ENCODE assay signal across 9 cellular contexts in genomic region chr22:43104056-43104625, GRCh38. TPM values are rescaled to one million over a fixed set of nuclear protein-coding genes. Genes with fewer than 3 reads are reported as not detected.
DNase-seq lines count a peak whose midpoint lies in the region; ATAC-seq and TF ChIP-seq lines count a peak whose summit lies in the region.
"Not testable (repeated sequence)": the region's sequence is repeated elsewhere in the genome, so short reads cannot be mapped to it uniquely, and the experiment has no call there.
"Had no signal": no experiment of that assay in that cellular context is flagged by ENCODE, and none has a peak within 500 bp of the region (broad histone marks: within the 10 kb centered on the region; RNA-seq: fewer than 3 reads in every experiment).

No MANE protein-coding gene starts in this region.

- peak overlapping the region; percentile 31 to 51 for H3K4me3 Mint-ChIP-seq in activated T-cell treated with anti-CD3 and anti-CD28 coated beads, Interleukin-2, amount 50 U/mL, for 72 hours

- in situ Hi-C loops in HAP-1 (cut with MboI; ENCODE audit: low sequenced_read_pairs), result not testable (repeated sequence)

- peak overlapping the region; percentile 38 for H3K27ac ChIP-seq in ectodermal cell (ENCODE audit: insufficient read depth, low read depth, low read length, poor library complexity, severe bottlenecking)
- H3K27ac ChIP-seq in trophoblast cell (ENCODE audit: low read depth, low read length), result peak overlapping the region; percentile 16

- H3K9me3 ChIP-seq in BE2C; HAP-1; ectodermal cell (ENCODE audit: control insufficient read depth, low read length); trophoblast cell (ENCODE audit: insufficient read depth, low read depth, low read length): not testable (repeated sequence)

- H2AK5ac ChIP-seq in trophoblast cell (ENCODE audit: low read length), result not testable (repeated sequence)

- not testable (repeated sequence) for H4K8ac ChIP-seq in trophoblast cell (ENCODE audit: low read depth, low read length)

- peak overlapping the region; percentile 19 for H3K27ac Mint-ChIP-seq in activated T-cell treated with anti-CD3 and anti-CD28 coated beads, Interleukin-2, amount 50 U/mL, for 72 hours

- not testable (repeated sequence) for H3K27me3 Mint-ChIP-seq in activated T-cell treated with anti-CD3 and anti-CD28 coated beads, Interleukin-2, amount 50 U/mL, for 72 hours (ENCODE audit: low read depth)

- H3K4me1 Mint-ChIP-seq in activated T-cell treated with anti-CD3 and anti-CD28 coated beads, Interleukin-2, amount 50 U/mL, for 72 hours (ENCODE audit: low read depth), result peaks cover 29% of the 10 kb centered on the region

- not testable (repeated sequence) for H3K36me3 ChIP-seq in BE2C; HAP-1 (replicated peaks); ectodermal cell (ENCODE audit: control insufficient read depth, insufficient read depth, low read length); trophoblast cell (ENCODE audit: control insufficient read depth in 1 of 2, insufficient read depth in 2 of 2, low read length in 2 of 2)

- peak; percentile 76 to 77 for ATAC-seq in activated T-cell treated with anti-CD3 and anti-CD28 coated beads, Interleukin-2, amount 50 U/mL, for 72 hours (replicated peaks in 1 of 2)
- ATAC-seq in left lobe of liver, result peak; percentile 42

- H3K9ac ChIP-seq in trophoblast cell (ENCODE audit: low read length), result not testable (repeated sequence)

- not testable (repeated sequence) for H3K4me3 ChIP-seq in BE2C (ENCODE audit: low read depth, low read length); HAP-1; ectodermal cell (ENCODE audit: insufficient read depth, low read depth, low read length); trophoblast cell (ENCODE audit: low read depth, low read length)

- peak overlapping the region; percentile 7 for H3K4me2 ChIP-seq in trophoblast cell (ENCODE audit: low read length)

- H3K79me2 ChIP-seq in trophoblast cell (ENCODE audit: control insufficient read depth, insufficient read depth, low read length, poor library complexity), result not testable (repeated sequence)

- not testable (repeated sequence) for H4K12ac ChIP-seq in trophoblast cell (ENCODE audit: low read depth, low read length)

- not testable (repeated sequence) for H3K18ac ChIP-seq in trophoblast cell (ENCODE audit: low read length)

- H3K27me3 ChIP-seq in BE2C; HAP-1 (ENCODE audit: low read depth); ectodermal cell (ENCODE audit: control insufficient read depth, insufficient read depth, low read length, poor library complexity, severe bottlenecking); trophoblast cell (ENCODE audit: insufficient read depth, low read length): not testable (repeated sequence)

- not testable (repeated sequence) for H3K23ac ChIP-seq in trophoblast cell (ENCODE audit: low read length)

- DNase-seq in BE2C (peak; percentile 59), HAP-1 (ENCODE audit: low spot score in 2 of 2) (peak; percentile 40 to 62), NCI-H2227 (lab: John Stamatoyannopoulos, UW; ENCODE audit: unreplicated experiment) (peak; percentile 25), T1000 (lab: John Stamatoyannopoulos, UW) (peak; percentile 5)
- DNase-seq in activated T-cell treated with anti-CD3 and anti-CD28 coated beads, Interleukin-2, amount 50 U/mL, for 72 hours, result peak; percentile 28 to 31
- DNase-seq in left lobe of liver (ENCODE audit: low spot score); trophoblast cell: not testable (repeated sequence)

- not testable (repeated sequence) for H2BK12ac ChIP-seq in trophoblast cell (ENCODE audit: low read length)

- H2AFZ ChIP-seq in trophoblast cell (ENCODE audit: insufficient read depth, low read length, poor library complexity), result not testable (repeated sequence)

- not testable (repeated sequence) for H3K4ac ChIP-seq in trophoblast cell (ENCODE audit: low read depth, low read length)

- H2BK5ac ChIP-seq in trophoblast cell (ENCODE audit: low read depth, low read length, poor library complexity), result not testable (repeated sequence)

- 66 to 72% methylated on average over 15 of the region's 15 CpGs for WGBS in ectodermal cell, 2 experiments
- WGBS in trophoblast cell (ENCODE audit: extremely low coverage, insufficient coverage, insufficient read length), result no CpG with 5 or more reads among the region's 15 CpGs

- not testable (repeated sequence) for H4K91ac ChIP-seq in trophoblast cell (ENCODE audit: low read depth, low read length)

- not testable (repeated sequence) for H3K36me3 Mint-ChIP-seq in activated T-cell treated with anti-CD3 and anti-CD28 coated beads, Interleukin-2, amount 50 U/mL, for 72 hours (ENCODE audit: insufficient read depth in 2 of 2)

- H3K14ac ChIP-seq in trophoblast cell (ENCODE audit: low read length), result not testable (repeated sequence)

- not testable (repeated sequence) for TF ChIP-seq CTCF in BE2C (IDR thresholded peaks at IDR 0.05; ENCODE audit: low read depth, low read length)

- not testable (repeated sequence) for H3K9me3 Mint-ChIP-seq in activated T-cell treated with anti-CD3 and anti-CD28 coated beads, Interleukin-2, amount 50 U/mL, for 72 hours

- not testable (repeated sequence) for H3K79me1 ChIP-seq in trophoblast cell (ENCODE audit: low read length)

- H3K4me1 ChIP-seq in BE2C (peaks cover 10% of the 10 kb centered on the region), ectodermal cell (ENCODE audit: control insufficient read depth, insufficient read depth, low read length) (peaks cover 10% of the 10 kb centered on the region), trophoblast cell (ENCODE audit: control insufficient read depth in 1 of 2, insufficient read depth in 2 of 2, low read length in 2 of 2) (peaks cover 17 to 20% of the 10 kb centered on the region in 2 experiments)
- not testable (repeated sequence) for H3K4me1 ChIP-seq in HAP-1

- not testable (repeated sequence) for H2BK120ac ChIP-seq in trophoblast cell (ENCODE audit: insufficient read depth, low read length, poor library complexity)

RNA-seq across cellular contexts. Expression of gene BIK, which starts 6.4 kb away (rescaled TPM):
- polyA plus RNA-seq in BE2C (2012; ENCODE audit: insufficient read depth, insufficient read length, low read depth), result 1.7 TPM
- 1 to 10 TPM; 3.2 to 5.0 TPM for total RNA-seq in activated T-cell treated with anti-CD3 and anti-CD28 coated beads, Interleukin-2, amount 50 U/mL, for 72 hours
- 0.76 TPM for polyA plus RNA-seq in ectodermal cell (2013, experiment 1 of 4)
- polyA plus RNA-seq in ectodermal cell (2013, experiment 2 of 4), result 1.6 TPM
- 1.9 TPM for polyA plus RNA-seq in ectodermal cell (2013, experiment 3 of 4)
- 2.6 TPM for polyA plus RNA-seq in ectodermal cell (2013, experiment 4 of 4)
- 0.25 TPM for total RNA-seq in left lobe of liver
- 2.7 and 3.0 TPM in 2 replicates for polyA plus RNA-seq in trophoblast cell (2013)
- total RNA-seq: LHCN-M2 had no signal

RNA-seq across cellular contexts. Expression of gene TTLL1, which starts 14.9 kb away (rescaled TPM):
- 12.1 TPM for polyA plus RNA-seq in BE2C (2012; ENCODE audit: insufficient read depth, insufficient read length, low read depth)
- total RNA-seq in activated T-cell treated with anti-CD3 and anti-CD28 coated beads, Interleukin-2, amount 50 U/mL, for 72 hours, result 10 to 100 TPM; 11.0 to 11.7 TPM
- polyA plus RNA-seq in ectodermal cell (2013, experiment 1 of 4), result 23.6 TPM
- 21.5 TPM for polyA plus RNA-seq in ectodermal cell (2013, experiment 2 of 4)
- polyA plus RNA-seq in ectodermal cell (2013, experiment 3 of 4), result 22.0 TPM
- 24.8 TPM for polyA plus RNA-seq in ectodermal cell (2013, experiment 4 of 4)
- total RNA-seq in left lobe of liver, result 0.65 TPM
- polyA plus RNA-seq in trophoblast cell (2013), result 8.0 and 8.4 TPM in 2 replicates

RNA-seq across cellular contexts. Expression of gene MCAT, which starts 39.1 kb away (rescaled TPM):
- 83.2 TPM for polyA plus RNA-seq in BE2C (2012; ENCODE audit: insufficient read depth, insufficient read length, low read depth)
- 1 to 10 TPM; 6.7 to 9.7 TPM for total RNA-seq in activated T-cell treated with anti-CD3 and anti-CD28 coated beads, Interleukin-2, amount 50 U/mL, for 72 hours
- 15.1 TPM for polyA plus RNA-seq in ectodermal cell (2013, experiment 1 of 4)
- polyA plus RNA-seq in ectodermal cell (2013, experiment 2 of 4), result 18.1 TPM
- polyA plus RNA-seq in ectodermal cell (2013, experiment 3 of 4), result 14.7 TPM
- polyA plus RNA-seq in ectodermal cell (2013, experiment 4 of 4), result 17.1 TPM
- total RNA-seq in left lobe of liver, result 13.6 TPM
- 10.1 and 11.0 TPM in 2 replicates for polyA plus RNA-seq in trophoblast cell (2013)

RNA-seq across cellular contexts. Expression of gene TSPO, which starts 47.2 kb away (rescaled TPM):
- 153 TPM for polyA plus RNA-seq in BE2C (2012; ENCODE audit: insufficient read depth, insufficient read length, low read depth)
- total RNA-seq in activated T-cell treated with anti-CD3 and anti-CD28 coated beads, Interleukin-2, amount 50 U/mL, for 72 hours, result 10 to 100 TPM; 61.5 to 93.8 TPM
- 10.1 TPM for polyA plus RNA-seq in ectodermal cell (2013, experiment 1 of 4)
- 9.8 TPM for polyA plus RNA-seq in ectodermal cell (2013, experiment 2 of 4)
- 16.0 TPM for polyA plus RNA-seq in ectodermal cell (2013, experiment 3 of 4)
- 14.5 TPM for polyA plus RNA-seq in ectodermal cell (2013, experiment 4 of 4)
- total RNA-seq in left lobe of liver, result 32.2 TPM
- polyA plus RNA-seq in trophoblast cell (2013), result 21.6 and 23.0 TPM in 2 replicates
